ENCODE assay signal across 1 cellular context in the genomic region with DNA sequence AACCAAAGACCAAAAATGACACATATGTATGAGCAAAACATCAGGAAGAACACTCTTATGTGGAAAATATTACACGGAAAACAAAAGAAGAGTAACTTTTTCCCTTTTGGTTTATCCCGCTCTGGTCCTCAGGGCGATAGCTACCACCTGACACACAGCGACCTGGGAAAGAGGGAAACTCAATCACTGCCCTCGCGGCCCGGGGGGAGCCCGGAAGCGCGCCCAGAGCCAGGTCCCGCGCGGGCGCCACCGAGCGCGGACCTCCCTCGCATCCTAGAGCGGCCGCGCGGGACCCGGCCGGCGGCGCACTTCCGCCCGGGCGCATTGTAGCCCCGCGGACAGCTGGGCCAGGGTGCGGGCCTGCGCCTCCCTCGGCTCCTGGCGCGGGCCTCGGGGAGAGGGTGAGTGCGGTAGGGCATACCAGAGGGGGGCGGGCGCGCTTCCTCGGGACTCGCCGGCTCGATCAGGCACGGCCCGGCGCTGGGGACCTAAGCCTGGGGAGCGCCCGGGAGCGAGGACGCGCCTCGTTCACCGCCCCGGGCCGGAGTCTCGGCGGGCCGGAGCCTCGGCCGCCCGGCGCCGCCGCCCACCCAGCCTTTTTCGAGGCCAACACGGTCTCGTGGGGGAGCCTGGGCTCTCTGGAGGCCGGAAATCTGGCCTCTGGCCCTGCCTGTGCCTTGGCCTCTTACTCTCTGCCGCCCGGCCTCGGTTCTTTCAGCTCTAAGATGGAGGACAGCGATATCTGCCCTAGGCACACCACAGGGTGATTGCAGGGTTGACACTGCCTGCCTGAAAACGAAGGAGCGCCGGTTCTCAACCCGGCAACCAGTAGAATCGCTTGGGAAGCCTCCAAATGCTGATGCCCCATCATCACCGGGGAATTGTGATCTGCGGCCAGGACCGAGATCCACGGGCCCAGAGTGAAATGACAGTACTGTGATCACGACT.
TF ChIP-seq lines count a peak whose summit lies in the region.

A gene with protein sequence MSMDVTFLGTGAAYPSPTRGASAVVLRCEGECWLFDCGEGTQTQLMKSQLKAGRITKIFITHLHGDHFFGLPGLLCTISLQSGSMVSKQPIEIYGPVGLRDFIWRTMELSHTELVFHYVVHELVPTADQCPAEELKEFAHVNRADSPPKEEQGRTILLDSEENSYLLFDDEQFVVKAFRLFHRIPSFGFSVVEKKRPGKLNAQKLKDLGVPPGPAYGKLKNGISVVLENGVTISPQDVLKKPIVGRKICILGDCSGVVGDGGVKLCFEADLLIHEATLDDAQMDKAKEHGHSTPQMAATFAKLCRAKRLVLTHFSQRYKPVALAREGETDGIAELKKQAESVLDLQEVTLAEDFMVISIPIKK (plus strand): TSS at position 327 of the 948 bp plus-strand sequence. CDS start 6,365 bp downstream, outside the sequence.

TF ChIP-seq in HepG2, 621 proteins besides CTCF, POLR2A, EP300 and RAD21 (continued from another document and continues in another):
- TF ChIP-seq TBX2 (CRISPR knock-in tag; IDR thresholded peaks at IDR 0.05; ENCODE audit: borderline replicate concordance) (peak; percentile 34; the same call in 1 of the 2 replicates), PHF8 (CRISPR knock-in tag; IDR thresholded peaks at IDR 0.05) (peak; percentile 96), PBX2 (CRISPR knock-in tag; IDR thresholded peaks at IDR 0.05) (no peak), ZNF652 (CRISPR knock-in tag; IDR thresholded peaks at IDR 0.05; ENCODE audit: borderline replicate concordance, low read depth) (no peak), TSC22D2 (CRISPR knock-in tag; IDR thresholded peaks at IDR 0.05; ENCODE audit: borderline replicate concordance) (peak; percentile 78; the same call in 1 of the 2 replicates), MAFF (IDR thresholded peaks at IDR 0.05; ENCODE audit: low read depth, low read length) (no peak), ZNF33A (CRISPR knock-in tag; IDR thresholded peaks at IDR 0.05; ENCODE audit: borderline replicate concordance) (no peak), HDAC1 (CRISPR knock-in tag; IDR thresholded peaks at IDR 0.05) (peak; percentile 78), ZNF577 (CRISPR knock-in tag; IDR thresholded peaks at IDR 0.05; ENCODE audit: borderline replicate concordance, low read depth) (no peak), MED1 (CRISPR knock-in tag; IDR thresholded peaks at IDR 0.05) (peak; percentile 59), TCF7 (IDR thresholded peaks at IDR 0.05; ENCODE audit: low read depth) (no peak), ZNF460 (CRISPR knock-in tag; IDR thresholded peaks at IDR 0.05; ENCODE audit: borderline replicate concordance) (no peak), MLLT10 (CRISPR knock-in tag; IDR thresholded peaks at IDR 0.05) (no peak), NONO (IDR thresholded peaks at IDR 0.05) (no peak), NONO (CRISPR knock-in tag; conservative IDR thresholded peaks at IDR 0.05) (peak; percentile 78; the same call in 1 of the 2 replicates), DDIT3 (CRISPR knock-in tag; IDR thresholded peaks at IDR 0.05) (no peak), THAP7 (CRISPR knock-in tag; IDR thresholded peaks at IDR 0.05) (peak; percentile 69; the same call in 1 of the 2 replicates), ZNF878 (CRISPR knock-in tag; IDR thresholded peaks at IDR 0.05) (no peak; the same call in 1 of the 2 replicates), REPIN1 (CRISPR knock-in tag; IDR thresholded peaks at IDR 0.05; ENCODE audit: borderline replicate concordance, low read depth) (peak; percentile 40; the same call in 1 of the 2 replicates), ZNF350 (CRISPR knock-in tag; IDR thresholded peaks at IDR 0.05; ENCODE audit: borderline replicate concordance, low read depth) (no peak), RBM39 (IDR thresholded peaks at IDR 0.05; ENCODE audit: low read depth, low read length, poor library complexity, severe bottlenecking) (no peak), ZNF430 (CRISPR knock-in tag; IDR thresholded peaks at IDR 0.05) (0 out of 2 replicates have a peak, but pooled peaks have one; percentile 36), RELA (CRISPR knock-in tag; IDR thresholded peaks at IDR 0.05) (no peak), TGIF2 (CRISPR knock-in tag; IDR thresholded peaks at IDR 0.05) (no peak), ESRRA (CRISPR knock-in tag; IDR thresholded peaks at IDR 0.05; ENCODE audit: low read depth) (no peak), PAX8 (CRISPR knock-in tag; IDR thresholded peaks at IDR 0.05; ENCODE audit: borderline replicate concordance) (no peak; the same call in 1 of the 2 replicates), ZNF263 (CRISPR knock-in tag; IDR thresholded peaks at IDR 0.05) (no peak), E2F1 (CRISPR knock-in tag; IDR thresholded peaks at IDR 0.05) (0 out of 2 replicates have a peak, but pooled peaks have one; percentile 55), MNT (IDR thresholded peaks at IDR 0.05) (no peak), ZNF234 (CRISPR knock-in tag; conservative IDR thresholded peaks at IDR 0.05) (no peak; the same call in 1 of the 2 replicates), ZNF746 (CRISPR knock-in tag; IDR thresholded peaks at IDR 0.05) (peak; percentile 29; the same call in 1 of the 2 replicates), ZNF143 (CRISPR knock-in tag; IDR thresholded peaks at IDR 0.05) (no peak), CREB1 (IDR thresholded peaks at IDR 0.05) (no peak), CREB1 (CRISPR knock-in tag; IDR thresholded peaks at IDR 0.05) (no peak)
- TF ChIP-seq, protein P1, sequence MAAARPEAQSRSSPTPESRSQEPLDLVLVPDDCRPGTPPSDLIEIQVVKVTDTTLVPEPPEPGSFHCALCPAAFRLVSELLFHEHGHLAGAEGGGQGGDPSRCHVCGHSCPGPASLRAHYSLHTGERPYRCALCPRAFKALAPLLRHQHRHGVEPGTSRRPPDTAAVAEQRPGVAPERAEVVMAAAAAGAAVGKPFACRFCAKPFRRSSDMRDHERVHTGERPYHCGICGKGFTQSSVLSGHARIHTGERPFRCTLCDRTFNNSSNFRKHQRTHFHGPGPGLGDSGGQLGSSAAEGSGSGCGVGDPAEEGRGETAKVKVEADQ (CRISPR knock-in tag; IDR thresholded peaks at IDR 0.05; ENCODE audit: borderline replicate concordance) = 0 out of 2 replicates have a peak, but pooled peaks have one; percentile 50
- TF ChIP-seq, protein P2, sequence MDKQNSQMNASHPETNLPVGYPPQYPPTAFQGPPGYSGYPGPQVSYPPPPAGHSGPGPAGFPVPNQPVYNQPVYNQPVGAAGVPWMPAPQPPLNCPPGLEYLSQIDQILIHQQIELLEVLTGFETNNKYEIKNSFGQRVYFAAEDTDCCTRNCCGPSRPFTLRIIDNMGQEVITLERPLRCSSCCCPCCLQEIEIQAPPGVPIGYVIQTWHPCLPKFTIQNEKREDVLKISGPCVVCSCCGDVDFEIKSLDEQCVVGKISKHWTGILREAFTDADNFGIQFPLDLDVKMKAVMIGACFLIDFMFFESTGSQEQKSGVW (CRISPR knock-in tag; IDR thresholded peaks at IDR 0.05; ENCODE audit: borderline replicate concordance) = no peak
- TF ChIP-seq, protein P3, sequence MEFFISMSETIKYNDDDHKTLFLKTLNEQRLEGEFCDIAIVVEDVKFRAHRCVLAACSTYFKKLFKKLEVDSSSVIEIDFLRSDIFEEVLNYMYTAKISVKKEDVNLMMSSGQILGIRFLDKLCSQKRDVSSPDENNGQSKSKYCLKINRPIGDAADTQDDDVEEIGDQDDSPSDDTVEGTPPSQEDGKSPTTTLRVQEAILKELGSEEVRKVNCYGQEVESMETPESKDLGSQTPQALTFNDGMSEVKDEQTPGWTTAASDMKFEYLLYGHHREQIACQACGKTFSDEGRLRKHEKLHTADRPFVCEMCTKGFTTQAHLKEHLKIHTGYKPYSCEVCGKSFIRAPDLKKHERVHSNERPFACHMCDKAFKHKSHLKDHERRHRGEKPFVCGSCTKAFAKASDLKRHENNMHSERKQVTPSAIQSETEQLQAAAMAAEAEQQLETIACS (CRISPR knock-in tag; IDR thresholded peaks at IDR 0.05) = peak; percentile 76
- TF ChIP-seq, protein P4, sequence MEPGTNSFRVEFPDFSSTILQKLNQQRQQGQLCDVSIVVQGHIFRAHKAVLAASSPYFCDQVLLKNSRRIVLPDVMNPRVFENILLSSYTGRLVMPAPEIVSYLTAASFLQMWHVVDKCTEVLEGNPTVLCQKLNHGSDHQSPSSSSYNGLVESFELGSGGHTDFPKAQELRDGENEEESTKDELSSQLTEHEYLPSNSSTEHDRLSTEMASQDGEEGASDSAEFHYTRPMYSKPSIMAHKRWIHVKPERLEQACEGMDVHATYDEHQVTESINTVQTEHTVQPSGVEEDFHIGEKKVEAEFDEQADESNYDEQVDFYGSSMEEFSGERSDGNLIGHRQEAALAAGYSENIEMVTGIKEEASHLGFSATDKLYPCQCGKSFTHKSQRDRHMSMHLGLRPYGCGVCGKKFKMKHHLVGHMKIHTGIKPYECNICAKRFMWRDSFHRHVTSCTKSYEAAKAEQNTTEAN (CRISPR knock-in tag; conservative IDR thresholded peaks at IDR 0.05) = peak; percentile 57; the same call in 1 of the 2 replicates
- TF ChIP-seq, protein P5, sequence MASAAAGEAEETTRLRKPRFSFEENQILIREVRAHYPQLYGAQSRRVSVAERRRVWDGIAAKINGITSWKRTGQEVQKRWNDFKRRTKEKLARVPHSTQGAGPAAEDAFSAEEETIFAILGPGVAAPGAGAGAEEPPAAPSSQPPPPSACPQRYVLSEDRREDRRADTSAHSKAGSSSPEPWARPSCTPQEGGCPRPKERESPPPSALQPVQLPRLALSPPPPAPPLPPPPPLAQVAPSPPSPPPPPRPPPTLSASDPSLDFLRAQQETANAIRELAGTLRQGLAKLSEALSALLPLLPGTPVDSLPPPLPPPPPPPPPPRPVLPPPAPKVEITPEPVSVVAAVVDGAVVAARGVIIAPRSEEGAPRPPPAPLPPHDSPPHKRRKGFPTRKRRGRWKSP (CRISPR knock-in tag; IDR thresholded peaks at IDR 0.05) = no peak
- TF ChIP-seq, protein P6, sequence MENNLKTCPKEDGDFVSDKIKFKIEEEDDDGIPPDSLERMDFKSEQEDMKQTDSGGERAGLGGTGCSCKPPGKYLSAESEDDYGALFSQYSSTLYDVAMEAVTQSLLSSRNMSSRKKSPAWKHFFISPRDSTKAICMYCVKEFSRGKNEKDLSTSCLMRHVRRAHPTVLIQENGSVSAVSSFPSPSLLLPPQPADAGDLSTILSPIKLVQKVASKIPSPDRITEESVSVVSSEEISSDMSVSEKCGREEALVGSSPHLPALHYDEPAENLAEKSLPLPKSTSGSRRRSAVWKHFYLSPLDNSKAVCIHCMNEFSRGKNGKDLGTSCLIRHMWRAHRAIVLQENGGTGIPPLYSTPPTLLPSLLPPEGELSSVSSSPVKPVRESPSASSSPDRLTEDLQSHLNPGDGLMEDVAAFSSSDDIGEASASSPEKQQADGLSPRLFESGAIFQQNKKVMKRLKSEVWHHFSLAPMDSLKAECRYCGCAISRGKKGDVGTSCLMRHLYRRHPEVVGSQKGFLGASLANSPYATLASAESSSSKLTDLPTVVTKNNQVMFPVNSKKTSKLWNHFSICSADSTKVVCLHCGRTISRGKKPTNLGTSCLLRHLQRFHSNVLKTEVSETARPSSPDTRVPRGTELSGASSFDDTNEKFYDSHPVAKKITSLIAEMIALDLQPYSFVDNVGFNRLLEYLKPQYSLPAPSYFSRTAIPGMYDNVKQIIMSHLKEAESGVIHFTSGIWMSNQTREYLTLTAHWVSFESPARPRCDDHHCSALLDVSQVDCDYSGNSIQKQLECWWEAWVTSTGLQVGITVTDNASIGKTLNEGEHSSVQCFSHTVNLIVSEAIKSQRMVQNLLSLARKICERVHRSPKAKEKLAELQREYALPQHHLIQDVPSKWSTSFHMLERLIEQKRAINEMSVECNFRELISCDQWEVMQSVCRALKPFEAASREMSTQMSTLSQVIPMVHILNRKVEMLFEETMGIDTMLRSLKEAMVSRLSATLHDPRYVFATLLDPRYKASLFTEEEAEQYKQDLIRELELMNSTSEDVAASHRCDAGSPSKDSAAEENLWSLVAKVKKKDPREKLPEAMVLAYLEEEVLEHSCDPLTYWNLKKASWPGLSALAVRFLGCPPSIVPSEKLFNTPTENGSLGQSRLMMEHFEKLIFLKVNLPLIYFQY (CRISPR knock-in tag; IDR thresholded peaks at IDR 0.05; ENCODE audit: borderline replicate concordance) = peak; percentile 52; the same call in 1 of the 2 replicates
- TF ChIP-seq, protein P7, sequence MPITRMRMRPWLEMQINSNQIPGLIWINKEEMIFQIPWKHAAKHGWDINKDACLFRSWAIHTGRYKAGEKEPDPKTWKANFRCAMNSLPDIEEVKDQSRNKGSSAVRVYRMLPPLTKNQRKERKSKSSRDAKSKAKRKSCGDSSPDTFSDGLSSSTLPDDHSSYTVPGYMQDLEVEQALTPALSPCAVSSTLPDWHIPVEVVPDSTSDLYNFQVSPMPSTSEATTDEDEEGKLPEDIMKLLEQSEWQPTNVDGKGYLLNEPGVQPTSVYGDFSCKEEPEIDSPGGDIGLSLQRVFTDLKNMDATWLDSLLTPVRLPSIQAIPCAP (CRISPR knock-in tag; IDR thresholded peaks at IDR 0.05; ENCODE audit: low read depth) = no peak
